In genomic region chr17:37339321-37339720, GRCh38 we compare ENCODE assay signal across 27 cellular contexts. TPM values are rescaled to one million over a fixed set of nuclear protein-coding genes. Genes with fewer than 3 reads are reported as not detected.
A peak's percentile ranks its signal among the peaks of the same experiment; 100 is the strongest.
DNase-seq lines count a peak whose midpoint lies in the region; ATAC-seq, FAIRE-seq and TF ChIP-seq lines count a peak whose summit lies in the region.
"Had no signal": no experiment of that assay in that cellular context is flagged by ENCODE, and none has a peak within 500 bp of the region (broad histone marks: within the 10 kb centered on the region; RNA-seq: fewer than 3 reads in every experiment).

No MANE protein-coding gene starts in this region.

- WGBS in GM12878 (ENCODE audit: insufficient coverage, insufficient replicate concordance, low lambda C conversion rate, missing lambda C conversion rate), result 50% methylated on average over 3 of the region's 3 CpGs

- no peak overlapping the region for H3K9ac ChIP-seq in GM12878 (ENCODE audit: control insufficient read depth, insufficient read depth, low read length)

- BruUV-seq in MCF 10A (replicated peaks; lab: Mats Ljungman, UMichigan), result TSS peak; percentile 21
- BruUV-seq in GM12878 (replicated peaks; lab: Mats Ljungman, UMichigan), result TSS peak; percentile 52

- H3K27ac Mint-ChIP-seq in MCF 10A (ENCODE audit: low read depth, unreplicated experiment), result peak overlapping the region; percentile 3
- H3K27ac Mint-ChIP-seq in effector memory CD8-positive, alpha-beta T cell, result no peak overlapping the region
- H3K27ac Mint-ChIP-seq: activated T-helper 1 cell treated with anti-CD3 and anti-CD28 coated beads, Interleukin-12 subunit alpha, Interleukin-12 subunit beta, Interleukin-2, Interleukin-4 antibody, amounts not matched to agents 30 ng/mL and 10 ng/mL and 1 ng/mL, durations not matched to agents 14 hours and 24 hours and 36 hours; endodermal cell; T-helper 2 cell treated with Interferon-gamma antibody and Interleukin-4, amounts not matched to agents 5 μg/mL and 100 μg/mL, for 36 hours had no signal

- FAIRE-seq in GM12878 (lab: Jason Lieb, UNC) (no peak), urothelium cell line (lab: Jason Lieb, UNC) (no peak)
- FAIRE-seq: colon, H54, islet of Langerhans had no signal

- in situ Hi-C loops in GM12878 (cut with MboI), result no loop called here

- no peaks in the 10 kb centered on the region for H3K9me3 Mint-ChIP-seq in MCF 10A (ENCODE audit: unreplicated experiment)
- H3K9me3 Mint-ChIP-seq in effector memory CD8-positive, alpha-beta T cell, result no peaks in the 10 kb centered on the region
- H3K9me3 Mint-ChIP-seq: activated T-helper 1 cell treated with anti-CD3 and anti-CD28 coated beads, Interleukin-12 subunit alpha, Interleukin-12 subunit beta, Interleukin-2, Interleukin-4 antibody, amounts not matched to agents 30 ng/mL and 10 ng/mL and 1 ng/mL, durations not matched to agents 14 hours and 24 hours and 36 hours; endodermal cell; T-helper 2 cell treated with Interferon-gamma antibody and Interleukin-4, amounts not matched to agents 5 μg/mL and 100 μg/mL, for 36 hours had no signal

- TF ChIP-seq POLR2A in breast epithelium (IDR thresholded peaks at IDR 0.05) (no peak), GM12878 (IDR thresholded peaks at IDR 0.05; ENCODE audit: low read depth, low read length) (no peak)

- H3K9me3 ChIP-seq in breast epithelium (no peaks in the 10 kb centered on the region), GM12878 (replicated peaks; ENCODE audit: control insufficient read depth, insufficient read depth, low read length) (no peaks in the 10 kb centered on the region)
- H3K9me3 ChIP-seq: BE2C, esophagus squamous epithelium, gastroesophageal sphincter, prostate gland, tibial nerve had no signal

- no peaks in the 10 kb centered on the region for H3K36me3 ChIP-seq in breast epithelium
- H3K36me3 ChIP-seq in GM12878 (ENCODE audit: control insufficient read depth in 2 of 2, insufficient read depth in 2 of 2, low read length in 1 of 2), result peaks cover 2 to 3% of the 10 kb centered on the region in 2 experiments; a peak in 2 of 4 replicates
- H3K36me3 ChIP-seq: prostate gland had no signal

- CTCF ChIA-PET in MCF 10A (lab: Yijun Ruan, JAX) (no interaction called here), GM12878 (lab: Yijun Ruan, JAX) (interaction anchor here (1.7 kb wide), 1 partner anchor 34 kb away, joined by 5 read pairs; no protein-coding TSS in a partner anchor)

- POLR2A ChIA-PET in MCF 10A (lab: Yijun Ruan, JAX) (interaction anchor here (1.6 kb wide), 1 partner anchor 19 kb away, joined by 5 read pairs; no protein-coding TSS in a partner anchor), GM12878 (lab: Charles Lee) (interaction anchor here (0.6 to 1.5 kb wide), 2 partner anchors 8 to 1413 kb away, joined by 4 read pairs; no protein-coding TSS in a partner anchor)

- H4K20me1 ChIP-seq in GM12878 (ENCODE audit: control insufficient read depth, insufficient read depth), result no peaks in the 10 kb centered on the region

- H3K27me3 ChIP-seq in breast epithelium (no peaks in the 10 kb centered on the region), GM12878 (replicated peaks in 1 of 2; ENCODE audit: control insufficient read depth in 2 of 2, insufficient read depth in 2 of 2, low read length in 1 of 2) (no peaks in the 10 kb centered on the region)
- H3K27me3 ChIP-seq: BE2C, esophagus squamous epithelium, gastroesophageal sphincter, tibial nerve had no signal

- TF ChIP-seq CTCF in MCF 10A (IDR thresholded peaks at IDR 0.05; ENCODE audit: unreplicated experiment) (no peak), breast epithelium (IDR thresholded peaks at IDR 0.05) (no peak), GM12878 (IDR thresholded peaks at IDR 0.05 in 2 of 3, conservative IDR thresholded peaks at IDR 0.05 in 1 of 3; ENCODE audit: control insufficient read depth in 2 of 3, extremely low read depth in 1 of 3, insufficient read depth in 1 of 3, low read depth in 3 of 3, low read length in 3 of 3) (no peak)

- no peak for DNase-seq in MCF 10A (ENCODE audit: unreplicated experiment)
- DNase-seq in breast epithelium (ENCODE audit: low spot score in 2 of 2), result no peak
- no peak for DNase-seq in GM12878 (ENCODE audit: low read depth, low spot score)
- DNase-seq in iris pigment epithelial cell (ENCODE audit: low read depth), result peak; percentile 44
- no peak for DNase-seq in urothelium cell line (ENCODE audit: low spot score)
- DNase-seq in effector memory CD8-positive, alpha-beta T cell, result no peak
- DNase-seq: activated CD4-positive, alpha-beta T cell treated with anti-CD3 and anti-CD28 coated beads, Interleukin-2, amount 50 U/mL, for 4 hours; activated naive CD4-positive, alpha-beta T cell treated with anti-CD3 and anti-CD28 coated beads, Interleukin-2, amount 50 U/mL, for 16 hours; BE2C; DMS79; endodermal cell; esophagus squamous epithelium; NCI-H2081 treated with DMSO at 0.1 percent for 48 hours; NCI-H446 treated with DMSO at 0.1 percent for 48 hours; OCI-M1; WERI-Rb-1 had no signal

- TF ChIP-seq RAD21 in GM12878 (IDR thresholded peaks at IDR 0.05; ENCODE audit: insufficient read depth, low read depth, low read length), result no peak

- H3K36me3 Mint-ChIP-seq in MCF 10A (ENCODE audit: insufficient read depth, unreplicated experiment), result peaks cover 54% of the 10 kb centered on the region
- peaks cover 5% of the 10 kb centered on the region for H3K36me3 Mint-ChIP-seq in effector memory CD8-positive, alpha-beta T cell (ENCODE audit: insufficient read depth)

- H3K4me3 ChIP-seq in breast epithelium (no peak overlapping the region), GM12878 (no peak overlapping the region)
- H3K4me3 ChIP-seq: esophagus squamous epithelium, gastroesophageal sphincter, prostate gland, tibial nerve had no signal

- intact Hi-C loops in MCF 10A (cut with micrococcal nuclease), result no loop called here
- intact Hi-C loops in breast epithelium (cut with DNase I; ENCODE audit: low total_unique reads), result no loop called here
- intact Hi-C loops in GM12878 (cut with micrococcal nuclease; ENCODE audit: unreplicated experiment), result no loop called here

- H3K27ac ChIP-seq in breast epithelium, result no peak overlapping the region
- no peak overlapping the region for H3K27ac ChIP-seq in GM12878 (ENCODE audit: control insufficient read depth, insufficient read depth)
- H3K27ac ChIP-seq: esophagus squamous epithelium, gastroesophageal sphincter, prostate gland, tibial nerve, WERI-Rb-1 had no signal

- H3K27me3 Mint-ChIP-seq in MCF 10A (ENCODE audit: insufficient read depth, unreplicated experiment), result no peaks in the 10 kb centered on the region
- no peaks in the 10 kb centered on the region for H3K27me3 Mint-ChIP-seq in effector memory CD8-positive, alpha-beta T cell

- TF ChIP-seq EP300 in GM12878 (IDR thresholded peaks at IDR 0.05; ENCODE audit: borderline replicate concordance in 1 of 2, control insufficient read depth in 1 of 2, low read depth in 2 of 2, low read length in 2 of 2), result no peak

- RAD21 ChIA-PET in GM12878 (lab: Charles Lee; ENCODE audit: unreplicated experiment), result no interaction called here

- peaks cover 2% of the 10 kb centered on the region for H3K79me2 ChIP-seq in GM12878 (ENCODE audit: control insufficient read depth, insufficient read depth, low read length)

- H2AFZ ChIP-seq in GM12878 (ENCODE audit: control insufficient read depth, low read depth, low read length), result no peak overlapping the region

- no peak overlapping the region for H3K4me2 ChIP-seq in GM12878 (ENCODE audit: control insufficient read depth, insufficient read depth)

- no peaks in the 10 kb centered on the region for H3K4me1 Mint-ChIP-seq in MCF 10A (ENCODE audit: insufficient read depth, unreplicated experiment)
- peaks cover 0 to 5% of the 10 kb centered on the region in 2 donors for H3K4me1 Mint-ChIP-seq in effector memory CD8-positive, alpha-beta T cell (ENCODE audit: low read depth in 2 of 2)
- H3K4me1 Mint-ChIP-seq: endodermal cell had no signal

- no peak for ATAC-seq in GM12878
- no peak for ATAC-seq in GM18520 (IDR thresholded peaks at IDR 0.05; ENCODE audit: unreplicated experiment)
- no peak for ATAC-seq in GM21786 (IDR thresholded peaks at IDR 0.05; ENCODE audit: unreplicated experiment)
- no peak for ATAC-seq in effector memory CD8-positive, alpha-beta T cell (replicated peaks)
- ATAC-seq: gastroesophageal sphincter had no signal

- SMC1A ChIA-PET in GM12878 (lab: Charles Lee; ENCODE audit: uncharacterized antibody, unreplicated experiment), result interaction anchor here (0.6 to 1.8 kb wide), 3 partner anchors 14 to 155 kb away, joined by 4 read pairs; no protein-coding TSS in a partner anchor

- H3K4me3 Mint-ChIP-seq in MCF 10A (ENCODE audit: unreplicated experiment), result no peak overlapping the region
- H3K4me3 Mint-ChIP-seq in effector memory CD8-positive, alpha-beta T cell, result no peak overlapping the region
- H3K4me3 Mint-ChIP-seq: activated T-helper 1 cell treated with anti-CD3 and anti-CD28 coated beads, Interleukin-12 subunit alpha, Interleukin-12 subunit beta, Interleukin-2, Interleukin-4 antibody, amounts not matched to agents 30 ng/mL and 10 ng/mL and 1 ng/mL, durations not matched to agents 14 hours and 24 hours and 36 hours; endodermal cell; T-helper 2 cell treated with Interferon-gamma antibody and Interleukin-4, amounts not matched to agents 5 μg/mL and 100 μg/mL, for 36 hours had no signal

- H3K4me1 ChIP-seq in breast epithelium (no peaks in the 10 kb centered on the region), GM12878 (ENCODE audit: control insufficient read depth, insufficient read depth, low read length) (no peaks in the 10 kb centered on the region)
- H3K4me1 ChIP-seq: BE2C, esophagus squamous epithelium, gastroesophageal sphincter, prostate gland, tibial nerve had no signal

TF ChIP-seq in GM12878, 131 proteins besides CTCF, POLR2A, EP300 and RAD21 (continues in another document):
- no peak for TF ChIP-seq TCF12 (IDR thresholded peaks at IDR 0.05; ENCODE audit: low read depth, low read length)

RNA-seq across cellular contexts. Expression of gene C17orf78, which starts 36.5 kb away (rescaled TPM):
- not detected in 2 replicates for total RNA-seq in MCF 10A (2022)
- total RNA-seq in breast epithelium, result not detected
- total RNA-seq in GM12878 (2013; cell fraction: nucleolus; rRNA removed), result not detected in 2 replicates
- total RNA-seq in GM12878 (2014; rRNA removed), result not detected in 2 replicates
- not detected in 2 replicates for total RNA-seq in GM12878 (2014; rRNA removed; fragmentation: Illumina TruSeq; extraction: Trizol)
- not detected in 2 replicates for total RNA-seq in GM12878 (2021)
- polyA plus RNA-seq in GM12878 (2011; ENCODE audit: low read depth), result not detected
- not detected in 2 replicates for polyA plus RNA-seq in GM12878 (2011; rRNA removed)
- polyA plus RNA-seq in GM12878 (2011; cell fraction: cytosol; rRNA removed), result not detected in 2 replicates
- polyA plus RNA-seq in GM12878 (2011; cell fraction: nucleus; rRNA removed), result not detected in 2 replicates
- 0.06 TPM in 1 of 2 replicates, not detected in the other for polyA plus RNA-seq in GM12878 (2012)
- not detected in 2 replicates for polyA plus RNA-seq in GM12878 (2014; fragmentation: Illumina TruSeq; extraction: Trizol)
- polyA plus RNA-seq in GM12878 (2014; fragmentation: Nextera tagmentation; extraction: Ambion mirVana), result under 1 TPM in 1 of 2 experiments, not detected in 1; 0.10 TPM
- not detected in 2 replicates for polyA plus RNA-seq in GM12878 (2014; rRNA removed)
- polyA plus RNA-seq in GM12878 (2016; fragmentation: Nextera tagmentation; extraction: Ambion mirVana), result not detected
- not detected in 2 replicates for polyA minus RNA-seq in GM12878 (2011; rRNA and poly(A)+ RNA removed)
- not detected in 2 replicates for polyA minus RNA-seq in GM12878 (2011; cell fraction: cytosol; rRNA and poly(A)+ RNA removed)
- polyA minus RNA-seq in GM12878 (2011; cell fraction: nucleus; rRNA and poly(A)+ RNA removed), result not detected in 2 replicates
- total RNA-seq: activated T-helper 1 cell treated with anti-CD3 and anti-CD28 coated beads, Interleukin-12 subunit alpha, Interleukin-12 subunit beta, Interleukin-2, Interleukin-4 antibody, amounts not matched to agents 30 ng/mL and 10 ng/mL and 1 ng/mL, durations not matched to agents 14 hours and 24 hours and 36 hours; endodermal cell; esophagus squamous epithelium; gastroesophageal sphincter; lower leg skin; prostate gland; tibial nerve had no signal
